21 cellular contexts compared by ENCODE assay signal in the genomic region with DNA sequence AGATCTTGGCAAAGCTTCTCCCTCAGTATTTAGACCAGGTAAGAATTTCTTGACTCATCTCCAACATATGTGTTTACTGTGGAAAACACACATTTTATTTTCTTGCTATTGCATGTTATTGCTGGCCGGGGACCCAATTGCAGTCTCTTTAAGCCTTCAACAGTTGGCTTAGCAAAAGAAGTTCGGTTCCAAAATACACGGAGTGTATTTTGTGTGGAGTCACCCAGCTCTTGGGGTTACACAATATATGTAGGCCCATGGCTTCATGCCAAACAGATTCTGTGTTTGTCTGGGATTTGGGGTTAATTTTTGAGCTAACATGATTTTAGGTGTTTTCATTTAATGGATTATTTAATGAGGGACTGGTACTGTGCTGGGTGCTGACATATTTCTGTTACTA. TPM values are rescaled to one million over a fixed set of nuclear protein-coding genes. Genes with fewer than 3 reads are reported as not detected.
A peak's percentile ranks its signal among the peaks of the same experiment; 100 is the strongest.
DNase-seq lines count a peak whose midpoint lies in the region; ATAC-seq and TF ChIP-seq lines count a peak whose summit lies in the region.
"Had no signal": no experiment of that assay in that cellular context is flagged by ENCODE, and none has a peak within 500 bp of the region (broad histone marks: within the 10 kb centered on the region; RNA-seq: fewer than 3 reads in every experiment).

No MANE protein-coding gene starts in this region.

- 62 to 73% (median 65%) methylated on average over 3 of the region's 3 CpGs for WGBS in heart left ventricle, 4 donors
- WGBS in esophagus muscularis mucosa, result 38% methylated on average over 3 of the region's 3 CpGs

- TF ChIP-seq POLR2A in heart left ventricle (IDR thresholded peaks at IDR 0.05), result no peak
- no peak for TF ChIP-seq POLR2A in esophagus muscularis mucosa (IDR thresholded peaks at IDR 0.05; ENCODE audit: low read depth)

- peak; percentile 38 for DNase-seq in left cardiac atrium
- no peak for DNase-seq in heart left ventricle
- DNase-seq in esophagus muscularis mucosa (ENCODE audit: extremely low spot score), result peak; percentile 7
- DNase-seq in osteoblast (ENCODE audit: insufficient read length, low spot score, missing footprints), result no peak
- DNase-seq in upper lobe of right lung, result no peak
- no peak for DNase-seq in activated effector memory CD4-positive, alpha-beta T cell treated with anti-CD3 and anti-CD28 coated beads, Interleukin-2, amount 50 U/mL, for 16 hours
- DNase-seq: 8988T; activated CD4-positive, alpha-beta memory T cell treated with anti-CD3 and anti-CD28 coated beads, Interleukin-2, amount 10 ng/mL, durations not matched to agents 7 days and 5 days; activated naive CD4-positive, alpha-beta T cell treated with anti-CD3 and anti-CD28 coated beads, Interleukin-2, amount 50 U/mL, for 16 hours; activated T-cell treated with anti-CD3 and anti-CD28 coated beads, Interleukin-2, amount 50 U/mL, for 1 hour; GDM1; NCI-H1092; NCI-H2081; NCI-H510A treated with DMSO at 0.1 percent for 48 hours; retina; SHP77 treated with DMSO at 0.1 percent for 48 hours; T-helper 1 cell had no signal

- peaks cover 21% of the 10 kb centered on the region for H4K20me1 ChIP-seq in osteoblast (ENCODE audit: insufficient read depth, low read length)
- H4K20me1 ChIP-seq: BLaER1 treated with 17β-estradiol and CSF1 and Interleukin-3, amounts not matched to agents 10 nM and 100 nM had no signal

- TF ChIP-seq EP300 in esophagus muscularis mucosa (IDR thresholded peaks at IDR 0.05), result no peak

- H2AFZ ChIP-seq in osteoblast (ENCODE audit: low read length), result no peak overlapping the region
- H2AFZ ChIP-seq: neural progenitor cell had no signal

- no peak for TF ChIP-seq CTCF in heart left ventricle (IDR thresholded peaks at IDR 0.05)
- TF ChIP-seq CTCF in esophagus muscularis mucosa (IDR thresholded peaks at IDR 0.05), result no peak
- no peak for TF ChIP-seq CTCF in osteoblast (IDR thresholded peaks at IDR 0.05; ENCODE audit: extremely low read depth, low read depth, low read length)
- no peak for TF ChIP-seq CTCF in upper lobe of right lung (IDR thresholded peaks at IDR 0.05)

- H3K79me2 ChIP-seq in osteoblast (ENCODE audit: insufficient read depth, low read length), result peaks cover 47% of the 10 kb centered on the region

- H3K4me1 ChIP-seq in heart left ventricle (peaks cover 0 to 43% (median 33%) of the 10 kb centered on the region in 12 donors), esophagus muscularis mucosa (peaks cover 24 to 68% (median 56%) of the 10 kb centered on the region in 4 donors), osteoblast (ENCODE audit: insufficient read depth, low read length) (peaks cover 32% of the 10 kb centered on the region), upper lobe of right lung (peaks cover 24% of the 10 kb centered on the region)

- H3K4me3 ChIP-seq in heart left ventricle (no peak overlapping the region), esophagus muscularis mucosa (peak overlapping the region in 1 of 4 donors; percentile 12), osteoblast (ENCODE audit: insufficient read depth, low read length) (no peak overlapping the region), upper lobe of right lung (no peak overlapping the region)
- H3K4me3 ChIP-seq: BLaER1 treated with 17β-estradiol and CSF1 and Interleukin-3, amounts not matched to agents 10 nM and 100 nM; neural progenitor cell had no signal

- H3K4me2 ChIP-seq in osteoblast (ENCODE audit: insufficient read depth, low read length), result peak overlapping the region; percentile 28
- H3K4me2 ChIP-seq: neural progenitor cell had no signal

- H3K27me3 ChIP-seq in heart left ventricle, result no peaks in the 10 kb centered on the region
- H3K27me3 ChIP-seq in esophagus muscularis mucosa, result no peaks in the 10 kb centered on the region
- H3K27me3 ChIP-seq in osteoblast (ENCODE audit: insufficient read depth, low read length), result no peaks in the 10 kb centered on the region
- no peaks in the 10 kb centered on the region for H3K27me3 ChIP-seq in upper lobe of right lung
- H3K27me3 ChIP-seq: BLaER1 treated with 17β-estradiol and CSF1 and Interleukin-3, amounts not matched to agents 10 nM and 100 nM; neural progenitor cell had no signal

- H3K9me3 ChIP-seq in heart left ventricle, result no peaks in the 10 kb centered on the region
- no peaks in the 10 kb centered on the region for H3K9me3 ChIP-seq in esophagus muscularis mucosa
- no peaks in the 10 kb centered on the region for H3K9me3 ChIP-seq in osteoblast (ENCODE audit: low read depth, low read length)
- no peaks in the 10 kb centered on the region for H3K9me3 ChIP-seq in upper lobe of right lung

- ATAC-seq in left cardiac atrium (no peak), heart left ventricle (no peak), upper lobe of right lung (no peak), GM18502 (IDR thresholded peaks at IDR 0.05; ENCODE audit: poor library complexity, unreplicated experiment) (no peak), GM21367 (IDR thresholded peaks at IDR 0.05; ENCODE audit: unreplicated experiment) (no peak)

- H3K27ac ChIP-seq in heart left ventricle (peak overlapping the region in 2 of 12 donors; percentile 11 to 19), esophagus muscularis mucosa (replicated peaks in 1 of 4) (peak overlapping the region; percentile 11 to 63 (median 58)), osteoblast (ENCODE audit: low read depth, low read length) (no peak overlapping the region), upper lobe of right lung (peak overlapping the region; percentile 33)
- H3K27ac ChIP-seq: BLaER1 treated with 17β-estradiol and CSF1 and Interleukin-3, amounts not matched to agents 10 nM and 100 nM; neural progenitor cell had no signal

- intact Hi-C loops in left cardiac atrium (cut with DNase I) (no loop called here), heart left ventricle (cut with DNase I) (loop anchor here in 2 of 10 donors (5.0 to 10.0 kb wide), 2 partner anchors 110 to 112 kb away; no protein-coding TSS in a partner anchor), esophagus muscularis mucosa (cut with DNase I) (loop anchor here (5.0 kb wide), 1 partner anchor 100 kb away; no protein-coding TSS in a partner anchor), upper lobe of right lung (cut with DNase I) (no loop called here)

- peaks cover 0 to 58% (median 43%) of the 10 kb centered on the region in 9 donors for H3K36me3 ChIP-seq in heart left ventricle
- H3K36me3 ChIP-seq in esophagus muscularis mucosa, result peaks cover 21 to 48% (median 42%) of the 10 kb centered on the region in 4 donors
- H3K36me3 ChIP-seq in osteoblast (ENCODE audit: insufficient read depth, low read length), result peaks cover 21% of the 10 kb centered on the region
- H3K36me3 ChIP-seq in upper lobe of right lung, result peaks cover 52% of the 10 kb centered on the region

RNA-seq across cellular contexts. Expression of a gene that starts 4.0 kb away (rescaled TPM):
- total RNA-seq in left cardiac atrium (10 to 100 TPM; 38.3 to 58.0 TPM), heart left ventricle (100 to 1,000 TPM in 1 of 9 donors, 10 to 100 TPM in 8; 57.0 to 129 (median 83.2) TPM), esophagus muscularis mucosa (100 to 1,000 TPM; 104 to 182 (median 115) TPM), osteoblast (61.0 and 82.2 TPM in 2 replicates), upper lobe of right lung (134 TPM)
- polyA plus RNA-seq in heart left ventricle, result 10 to 100 TPM; 25.7 to 71.8 TPM

Comparison
In these comparisons a context has a peak if more than half of its experiments do, and no peak if none do; other contexts are left out.
1. DNase-seq: peak in left cardiac atrium (single experiment) and esophagus muscularis mucosa (single experiment); none in heart left ventricle (0 of 5), osteoblast (single experiment), upper lobe of right lung (single experiment) and activated effector memory CD4-positive, alpha-beta T cell treated with anti-CD3 and anti-CD28 coated beads, Interleukin-2, amount 50 U/mL, for 16 hours (single experiment).